8 cellular contexts compared by ENCODE assay signal in genomic region chr19:2540646-2541454, GRCh38.
A peak's percentile ranks its signal among the peaks of the same experiment; 100 is the strongest.
DNase-seq lines count a peak whose midpoint lies in the region; ATAC-seq and TF ChIP-seq lines count a peak whose summit lies in the region.

No MANE protein-coding gene starts in this region.

- peak overlapping the region; percentile 73 for H3K4me2 ChIP-seq in PC-3 (ENCODE audit: low read length)

- peak overlapping the region; percentile 13; the same call in 1 of the 2 replicates for H2AFZ ChIP-seq in PC-3 (ENCODE audit: low read length)

- peaks cover 25 to 30% of the 10 kb centered on the region in 2 donors for H3K4me1 Mint-ChIP-seq in natural killer cell treated with Interleukin-12 subunit alpha and Interleukin-12 subunit beta and Interleukin-15 and Interleukin-18, amount 100 ng/mL, for 72 hours (ENCODE audit: low read depth in 2 of 2)
- H3K4me1 Mint-ChIP-seq in CD4-positive, alpha-beta T cell (ENCODE audit: low read depth), result peaks cover 9% of the 10 kb centered on the region

- DNase-seq in ACHN (peak; percentile 97), PC-3 (peak; percentile 96), esophagus muscularis mucosa (ENCODE audit: extremely low spot score) (peak; percentile 97)
- DNase-seq in natural killer cell treated with Interleukin-12 subunit alpha and Interleukin-12 subunit beta and Interleukin-15 and Interleukin-18, amount 100 ng/mL, for 72 hours (ENCODE audit: low spot score), result no peak
- no peak for DNase-seq in CD4-positive, alpha-beta T cell
- no peak for DNase-seq in stimulated activated CD4-positive, alpha-beta T cell treated with anti-CD3 and anti-CD28 coated beads, Interleukin-4, amount 100 ng/mL, for 1 hour

- no peak overlapping the region for H3K4me3 Mint-ChIP-seq in natural killer cell treated with Interleukin-12 subunit alpha and Interleukin-12 subunit beta and Interleukin-15 and Interleukin-18, amount 100 ng/mL, for 72 hours
- H3K4me3 Mint-ChIP-seq in CD4-positive, alpha-beta T cell, result no peak overlapping the region

- CTCF ChIA-PET in PC-3 (lab: Charles Lee), result interaction anchor here (0.5 to 0.9 kb wide), 2 partner anchors 11 to 65 kb away, joined by 4 to 9 read pairs; partner anchors contain the start of gene GADD45B
- CTCF ChIA-PET in CD4-positive, alpha-beta T cell (lab: Charles Lee), result no interaction called here

- no peaks in the 10 kb centered on the region for H3K9me2 ChIP-seq in PC-3 (replicated peaks; ENCODE audit: low read length)

- TSS peak; percentile 82 for BruUV-seq in PC-3 (replicated peaks; lab: Mats Ljungman, UMichigan)

- no peaks in the 10 kb centered on the region for H3K9me3 Mint-ChIP-seq in natural killer cell treated with Interleukin-12 subunit alpha and Interleukin-12 subunit beta and Interleukin-15 and Interleukin-18, amount 100 ng/mL, for 72 hours
- no peaks in the 10 kb centered on the region for H3K9me3 Mint-ChIP-seq in CD4-positive, alpha-beta T cell

- H3K79me2 ChIP-seq in PC-3 (ENCODE audit: low read length), result peaks cover 21% of the 10 kb centered on the region

- in situ Hi-C loops in ACHN (cut with HindIII; ENCODE audit: low pct_ligation_motif_present, low pct_unique_long_range_greater_than_20kb, low sequenced_read_pairs), result no loop called here

- H3K27ac ChIP-seq in PC-3 (ENCODE audit: low read length) (peak overlapping the region; percentile 86), esophagus muscularis mucosa (replicated peaks in 1 of 4) (peak overlapping the region; percentile 91 to 97 (median 92)), muscle layer of duodenum (ENCODE audit: low read length) (peak overlapping the region; percentile 63)
- H3K27ac ChIP-seq in CD4-positive, alpha-beta T cell (ENCODE audit: low read depth, low read length), result no peak overlapping the region

- H3K27ac Mint-ChIP-seq in natural killer cell treated with Interleukin-12 subunit alpha and Interleukin-12 subunit beta and Interleukin-15 and Interleukin-18, amount 100 ng/mL, for 72 hours, result no peak overlapping the region
- no peak overlapping the region for H3K27ac Mint-ChIP-seq in CD4-positive, alpha-beta T cell

- H3K36me3 ChIP-seq in PC-3 (ENCODE audit: low read depth, low read length), result no peaks in the 10 kb centered on the region
- H3K36me3 ChIP-seq in esophagus muscularis mucosa, result no peaks in the 10 kb centered on the region
- H3K36me3 ChIP-seq in muscle layer of duodenum (ENCODE audit: control insufficient read depth in 1 of 2, insufficient read depth in 2 of 2, low read length in 2 of 2), result peaks cover 0 to 4% of the 10 kb centered on the region in 2 donors

- H4K20me1 ChIP-seq in PC-3 (ENCODE audit: low read length), result no peaks in the 10 kb centered on the region

- no peaks in the 10 kb centered on the region for H3F3A ChIP-seq in PC-3 (ENCODE audit: low read length, unreplicated experiment)

- H3K4me1 ChIP-seq in PC-3 (ENCODE audit: insufficient read depth, low read length) (peaks cover 47% of the 10 kb centered on the region), esophagus muscularis mucosa (peaks cover 53 to 64% (median 62%) of the 10 kb centered on the region in 4 donors), muscle layer of duodenum (ENCODE audit: control insufficient read depth in 1 of 2, insufficient read depth in 2 of 2, low read length in 2 of 2) (peaks cover 13 to 28% of the 10 kb centered on the region in 2 donors)

- intact Hi-C loops in PC-3 (cut with micrococcal nuclease) (loop anchor here (2.0 kb wide), 1 partner anchor 46 kb away; no protein-coding TSS in a partner anchor), esophagus muscularis mucosa (cut with DNase I) (loop anchor here (2.0 to 5.0 kb wide), 2 partner anchors 38 to 66 kb away; no protein-coding TSS in a partner anchor)
- intact Hi-C loops in CD4-positive, alpha-beta T cell (cut with DNase I, micrococcal nuclease), result no loop called here

- POLR2A ChIA-PET in PC-3 (lab: Charles Lee; ENCODE audit: unreplicated experiment), result interaction anchor here (0.5 to 1.4 kb wide), 12 partner anchors 11 to 70 kb away, joined by 3 to 20 read pairs (median 6); partner anchors contain the start of gene GADD45B
- POLR2A ChIA-PET in CD4-positive, alpha-beta T cell (lab: Charles Lee), result interaction anchor here (0.5 kb wide), 1 partner anchor 43 kb away, joined by 3 read pairs; no protein-coding TSS in a partner anchor

- H3K9ac ChIP-seq in PC-3 (ENCODE audit: low read length), result peak overlapping the region; percentile 63

- WGBS in esophagus muscularis mucosa, result 30% methylated on average over 32 of the region's 35 CpGs

- ATAC-seq in PC-3 (peak; percentile 84), GM18909 (IDR thresholded peaks at IDR 0.05; ENCODE audit: poor library complexity, unreplicated experiment) (no peak)
- no peak for ATAC-seq in natural killer cell treated with Interleukin-12 subunit alpha and Interleukin-12 subunit beta and Interleukin-15 and Interleukin-18, amount 100 ng/mL, for 72 hours
- no peak for ATAC-seq in CD4-positive, alpha-beta T cell (ENCODE audit: poor library complexity)

- H3K27me3 ChIP-seq in PC-3 (ENCODE audit: low read length), result no peaks in the 10 kb centered on the region
- H3K27me3 ChIP-seq in esophagus muscularis mucosa, result no peaks in the 10 kb centered on the region
- no peaks in the 10 kb centered on the region for H3K27me3 ChIP-seq in muscle layer of duodenum (ENCODE audit: low read depth, low read length)
- H3K27me3 ChIP-seq in CD4-positive, alpha-beta T cell (ENCODE audit: control insufficient read depth, insufficient read depth, low read length), result no peaks in the 10 kb centered on the region

- H3K9me3 ChIP-seq in PC-3 (ENCODE audit: low read length) (no peaks in the 10 kb centered on the region), esophagus muscularis mucosa (no peaks in the 10 kb centered on the region), muscle layer of duodenum (ENCODE audit: control insufficient read depth in 1 of 2, low read length in 2 of 2) (no peaks in the 10 kb centered on the region)
- no peaks in the 10 kb centered on the region for H3K9me3 ChIP-seq in CD4-positive, alpha-beta T cell (ENCODE audit: control insufficient read depth, low read length)

- H3K36me3 Mint-ChIP-seq in natural killer cell treated with Interleukin-12 subunit alpha and Interleukin-12 subunit beta and Interleukin-15 and Interleukin-18, amount 100 ng/mL, for 72 hours, result no peaks in the 10 kb centered on the region
- no peaks in the 10 kb centered on the region for H3K36me3 Mint-ChIP-seq in CD4-positive, alpha-beta T cell (ENCODE audit: low read depth)

- no peak for TF ChIP-seq POLR2A in esophagus muscularis mucosa (IDR thresholded peaks at IDR 0.05; ENCODE audit: low read depth)

- peak; percentile 62 for TF ChIP-seq EP300 in esophagus muscularis mucosa (IDR thresholded peaks at IDR 0.05)

- no peaks in the 10 kb centered on the region for H3K27me3 Mint-ChIP-seq in natural killer cell treated with Interleukin-12 subunit alpha and Interleukin-12 subunit beta and Interleukin-15 and Interleukin-18, amount 100 ng/mL, for 72 hours
- no peaks in the 10 kb centered on the region for H3K27me3 Mint-ChIP-seq in CD4-positive, alpha-beta T cell

- TF ChIP-seq CTCF in PC-3 (conservative IDR thresholded peaks at IDR 0.05; ENCODE audit: low read depth, low read length) (no peak), esophagus muscularis mucosa (IDR thresholded peaks at IDR 0.05) (peak in 2 of 3 experiments; percentile 29 to 53)
- no peak for TF ChIP-seq CTCF in CD4-positive, alpha-beta T cell (IDR thresholded peaks at IDR 0.05)

- H3K4me3 ChIP-seq in PC-3 (ENCODE audit: low read length) (peak overlapping the region; percentile 34; the same call in 1 of the 2 replicates), esophagus muscularis mucosa (peak overlapping the region; percentile 24 to 45 (median 38)), muscle layer of duodenum (ENCODE audit: low read depth in 1 of 2, low read length in 2 of 2) (peak overlapping the region in 1 of 2 donors; percentile 25)

Comparison
In these comparisons a context has a peak if more than half of its experiments do, and no peak if none do; other contexts are left out.
1. DNase-seq: peak in ACHN (single experiment), PC-3 (single experiment) and esophagus muscularis mucosa (single experiment); none in natural killer cell treated with Interleukin-12 subunit alpha and Interleukin-12 subunit beta and Interleukin-15 and Interleukin-18, amount 100 ng/mL, for 72 hours (single experiment), CD4-positive, alpha-beta T cell (0 of 10) and stimulated activated CD4-positive, alpha-beta T cell treated with anti-CD3 and anti-CD28 coated beads, Interleukin-4, amount 100 ng/mL, for 1 hour (single experiment).
2. CTCF ChIP-seq: peak in esophagus muscularis mucosa (2 of 3); none in PC-3 (single experiment) and CD4-positive, alpha-beta T cell (single experiment).
3. intact Hi-C loops: an anchor here in PC-3 (2.0 kb wide) and esophagus muscularis mucosa (2.0 to 5.0 kb wide); none called in CD4-positive, alpha-beta T cell.